1 cellular context compared by ENCODE assay signal in the genomic region with DNA sequence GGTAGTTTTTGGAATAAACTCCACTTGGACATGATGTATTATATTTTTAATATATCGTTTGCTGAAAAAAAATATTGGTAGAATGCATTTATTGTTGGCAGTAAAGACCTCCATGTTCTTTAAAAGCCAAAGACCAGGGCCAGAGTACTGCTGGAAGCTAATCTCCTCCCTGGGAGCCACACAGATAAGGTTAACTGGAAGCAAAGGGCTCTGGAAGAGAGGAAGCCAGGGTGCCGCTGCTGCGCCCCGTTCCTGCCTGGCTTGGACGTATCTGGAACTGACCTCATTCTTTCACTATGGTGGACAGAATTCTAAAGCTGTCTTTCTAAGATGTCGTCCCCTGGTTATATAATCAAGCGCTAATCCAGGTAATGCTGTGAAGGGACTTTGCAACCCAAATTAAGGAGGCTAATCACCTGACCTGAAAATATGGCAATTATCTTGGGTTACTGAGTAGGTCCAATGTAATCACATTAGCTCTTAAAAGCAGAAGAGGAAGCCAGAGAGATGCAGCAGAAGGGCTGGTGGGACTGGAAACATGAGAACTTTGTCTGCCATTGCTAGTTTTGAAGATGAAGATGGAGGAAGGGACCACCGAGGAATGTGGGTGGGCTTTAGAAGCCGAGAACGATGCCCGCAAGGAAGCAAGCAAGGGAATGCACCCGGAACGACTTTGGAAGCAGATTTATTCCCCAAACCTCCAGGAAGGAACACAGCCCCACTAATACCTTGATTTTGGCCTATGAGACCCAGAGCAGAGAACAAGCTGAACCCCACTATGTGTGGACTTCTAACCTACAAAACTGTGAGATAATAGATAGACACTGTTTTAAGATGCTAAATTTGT.
TF ChIP-seq lines count a peak whose summit lies in the region.

No MANE protein-coding gene starts in this region.

TF ChIP-seq in K562, 482 proteins besides CTCF, POLR2A, EP300 and RAD21 (continued from another document and continues in another):
- TF ChIP-seq CEBPG (CRISPR knock-in tag; IDR thresholded peaks at IDR 0.05) = no peak
- TF ChIP-seq CEBPG (tag; conservative IDR thresholded peaks at IDR 0.05 in 1 of 2, IDR thresholded peaks at IDR 0.05 in 1 of 2) = no peak
- TF ChIP-seq, protein P1, sequence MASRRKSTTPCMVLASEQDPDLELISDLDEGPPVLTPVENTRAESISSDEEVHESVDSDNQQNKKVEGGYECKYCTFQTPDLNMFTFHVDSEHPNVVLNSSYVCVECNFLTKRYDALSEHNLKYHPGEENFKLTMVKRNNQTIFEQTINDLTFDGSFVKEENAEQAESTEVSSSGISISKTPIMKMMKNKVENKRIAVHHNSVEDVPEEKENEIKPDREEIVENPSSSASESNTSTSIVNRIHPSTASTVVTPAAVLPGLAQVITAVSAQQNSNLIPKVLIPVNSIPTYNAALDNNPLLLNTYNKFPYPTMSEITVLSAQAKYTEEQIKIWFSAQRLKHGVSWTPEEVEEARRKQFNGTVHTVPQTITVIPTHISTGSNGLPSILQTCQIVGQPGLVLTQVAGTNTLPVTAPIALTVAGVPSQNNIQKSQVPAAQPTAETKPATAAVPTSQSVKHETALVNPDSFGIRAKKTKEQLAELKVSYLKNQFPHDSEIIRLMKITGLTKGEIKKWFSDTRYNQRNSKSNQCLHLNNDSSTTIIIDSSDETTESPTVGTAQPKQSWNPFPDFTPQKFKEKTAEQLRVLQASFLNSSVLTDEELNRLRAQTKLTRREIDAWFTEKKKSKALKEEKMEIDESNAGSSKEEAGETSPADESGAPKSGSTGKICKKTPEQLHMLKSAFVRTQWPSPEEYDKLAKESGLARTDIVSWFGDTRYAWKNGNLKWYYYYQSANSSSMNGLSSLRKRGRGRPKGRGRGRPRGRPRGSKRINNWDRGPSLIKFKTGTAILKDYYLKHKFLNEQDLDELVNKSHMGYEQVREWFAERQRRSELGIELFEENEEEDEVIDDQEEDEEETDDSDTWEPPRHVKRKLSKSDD (conservative IDR thresholded peaks at IDR 0.05; ENCODE audit: low read length) = 0 out of 2 replicates have a peak, but pooled peaks have one; percentile 45
- peak; percentile 25; the same call in 1 of the 2 replicates for TF ChIP-seq ZNF263 (CRISPR knock-in tag; IDR thresholded peaks at IDR 0.05; ENCODE audit: borderline replicate concordance)
- TF ChIP-seq SPI1 (IDR thresholded peaks at IDR 0.05; ENCODE audit: borderline replicate concordance, low read depth, low read length) = peak; percentile 80
- 0 out of 2 replicates have a peak, but pooled peaks have one; percentile 27 for TF ChIP-seq NCOA1 (IDR thresholded peaks at IDR 0.05; ENCODE audit: low read depth)
- no peak for TF ChIP-seq PYGO2 (tag; IDR thresholded peaks at IDR 0.05)
- TF ChIP-seq MBD2 (IDR thresholded peaks at IDR 0.05; ENCODE audit: borderline replicate concordance, low read depth) = peak; percentile 5; the same call in 1 of the 2 replicates
- TF ChIP-seq, protein P2, sequence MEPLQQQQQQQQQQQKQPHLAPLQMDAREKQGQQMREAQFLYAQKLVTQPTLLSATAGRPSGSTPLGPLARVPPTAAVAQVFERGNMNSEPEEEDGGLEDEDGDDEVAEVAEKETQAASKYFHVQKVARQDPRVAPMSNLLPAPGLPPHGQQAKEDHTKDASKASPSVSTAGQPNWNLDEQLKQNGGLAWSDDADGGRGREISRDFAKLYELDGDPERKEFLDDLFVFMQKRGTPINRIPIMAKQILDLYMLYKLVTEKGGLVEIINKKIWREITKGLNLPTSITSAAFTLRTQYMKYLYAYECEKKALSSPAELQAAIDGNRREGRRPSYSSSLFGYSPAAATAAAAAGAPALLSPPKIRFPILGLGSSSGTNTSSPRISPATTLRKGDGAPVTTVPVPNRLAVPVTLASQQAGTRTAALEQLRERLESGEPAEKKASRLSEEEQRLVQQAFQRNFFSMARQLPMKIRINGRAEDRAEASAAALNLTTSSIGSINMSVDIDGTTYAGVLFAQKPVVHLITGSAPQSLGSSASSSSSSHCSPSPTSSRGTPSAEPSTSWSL (CRISPR knock-in tag; IDR thresholded peaks at IDR 0.05; ENCODE audit: borderline replicate concordance) = no peak
- TF ChIP-seq, protein P3, sequence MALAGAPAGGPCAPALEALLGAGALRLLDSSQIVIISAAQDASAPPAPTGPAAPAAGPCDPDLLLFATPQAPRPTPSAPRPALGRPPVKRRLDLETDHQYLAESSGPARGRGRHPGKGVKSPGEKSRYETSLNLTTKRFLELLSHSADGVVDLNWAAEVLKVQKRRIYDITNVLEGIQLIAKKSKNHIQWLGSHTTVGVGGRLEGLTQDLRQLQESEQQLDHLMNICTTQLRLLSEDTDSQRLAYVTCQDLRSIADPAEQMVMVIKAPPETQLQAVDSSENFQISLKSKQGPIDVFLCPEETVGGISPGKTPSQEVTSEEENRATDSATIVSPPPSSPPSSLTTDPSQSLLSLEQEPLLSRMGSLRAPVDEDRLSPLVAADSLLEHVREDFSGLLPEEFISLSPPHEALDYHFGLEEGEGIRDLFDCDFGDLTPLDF (CRISPR knock-in tag; IDR thresholded peaks at IDR 0.05) = no peak
- TF ChIP-seq GATAD2B (IDR thresholded peaks at IDR 0.05; ENCODE audit: borderline replicate concordance) = peak; percentile 23; the same call in 1 of the 2 replicates
- TF ChIP-seq FOXJ2 (tag; IDR thresholded peaks at IDR 0.05) = no peak
- no peak for TF ChIP-seq PHB2 (IDR thresholded peaks at IDR 0.05; ENCODE audit: low read depth)
- TF ChIP-seq, protein P4, sequence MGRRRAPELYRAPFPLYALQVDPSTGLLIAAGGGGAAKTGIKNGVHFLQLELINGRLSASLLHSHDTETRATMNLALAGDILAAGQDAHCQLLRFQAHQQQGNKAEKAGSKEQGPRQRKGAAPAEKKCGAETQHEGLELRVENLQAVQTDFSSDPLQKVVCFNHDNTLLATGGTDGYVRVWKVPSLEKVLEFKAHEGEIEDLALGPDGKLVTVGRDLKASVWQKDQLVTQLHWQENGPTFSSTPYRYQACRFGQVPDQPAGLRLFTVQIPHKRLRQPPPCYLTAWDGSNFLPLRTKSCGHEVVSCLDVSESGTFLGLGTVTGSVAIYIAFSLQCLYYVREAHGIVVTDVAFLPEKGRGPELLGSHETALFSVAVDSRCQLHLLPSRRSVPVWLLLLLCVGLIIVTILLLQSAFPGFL (CRISPR knock-in tag; IDR thresholded peaks at IDR 0.05) = no peak
- TF ChIP-seq EP400 (IDR thresholded peaks at IDR 0.05) = 0 out of 2 replicates have a peak, but pooled peaks have one; percentile 1
- TF ChIP-seq, protein P5, sequence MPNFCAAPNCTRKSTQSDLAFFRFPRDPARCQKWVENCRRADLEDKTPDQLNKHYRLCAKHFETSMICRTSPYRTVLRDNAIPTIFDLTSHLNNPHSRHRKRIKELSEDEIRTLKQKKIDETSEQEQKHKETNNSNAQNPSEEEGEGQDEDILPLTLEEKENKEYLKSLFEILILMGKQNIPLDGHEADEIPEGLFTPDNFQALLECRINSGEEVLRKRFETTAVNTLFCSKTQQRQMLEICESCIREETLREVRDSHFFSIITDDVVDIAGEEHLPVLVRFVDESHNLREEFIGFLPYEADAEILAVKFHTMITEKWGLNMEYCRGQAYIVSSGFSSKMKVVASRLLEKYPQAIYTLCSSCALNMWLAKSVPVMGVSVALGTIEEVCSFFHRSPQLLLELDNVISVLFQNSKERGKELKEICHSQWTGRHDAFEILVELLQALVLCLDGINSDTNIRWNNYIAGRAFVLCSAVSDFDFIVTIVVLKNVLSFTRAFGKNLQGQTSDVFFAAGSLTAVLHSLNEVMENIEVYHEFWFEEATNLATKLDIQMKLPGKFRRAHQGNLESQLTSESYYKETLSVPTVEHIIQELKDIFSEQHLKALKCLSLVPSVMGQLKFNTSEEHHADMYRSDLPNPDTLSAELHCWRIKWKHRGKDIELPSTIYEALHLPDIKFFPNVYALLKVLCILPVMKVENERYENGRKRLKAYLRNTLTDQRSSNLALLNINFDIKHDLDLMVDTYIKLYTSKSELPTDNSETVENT (CRISPR knock-in tag; IDR thresholded peaks at IDR 0.05) = no peak
- TF ChIP-seq, protein P6, sequence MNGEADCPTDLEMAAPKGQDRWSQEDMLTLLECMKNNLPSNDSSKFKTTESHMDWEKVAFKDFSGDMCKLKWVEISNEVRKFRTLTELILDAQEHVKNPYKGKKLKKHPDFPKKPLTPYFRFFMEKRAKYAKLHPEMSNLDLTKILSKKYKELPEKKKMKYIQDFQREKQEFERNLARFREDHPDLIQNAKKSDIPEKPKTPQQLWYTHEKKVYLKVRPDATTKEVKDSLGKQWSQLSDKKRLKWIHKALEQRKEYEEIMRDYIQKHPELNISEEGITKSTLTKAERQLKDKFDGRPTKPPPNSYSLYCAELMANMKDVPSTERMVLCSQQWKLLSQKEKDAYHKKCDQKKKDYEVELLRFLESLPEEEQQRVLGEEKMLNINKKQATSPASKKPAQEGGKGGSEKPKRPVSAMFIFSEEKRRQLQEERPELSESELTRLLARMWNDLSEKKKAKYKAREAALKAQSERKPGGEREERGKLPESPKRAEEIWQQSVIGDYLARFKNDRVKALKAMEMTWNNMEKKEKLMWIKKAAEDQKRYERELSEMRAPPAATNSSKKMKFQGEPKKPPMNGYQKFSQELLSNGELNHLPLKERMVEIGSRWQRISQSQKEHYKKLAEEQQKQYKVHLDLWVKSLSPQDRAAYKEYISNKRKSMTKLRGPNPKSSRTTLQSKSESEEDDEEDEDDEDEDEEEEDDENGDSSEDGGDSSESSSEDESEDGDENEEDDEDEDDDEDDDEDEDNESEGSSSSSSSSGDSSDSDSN (IDR thresholded peaks at IDR 0.05; ENCODE audit: borderline replicate concordance in 1 of 2, low read depth in 2 of 2, low read length in 2 of 2) = peak; percentile 95 to 99; a peak in 3 of 4 replicates
- TF ChIP-seq BDP1 (IDR thresholded peaks at IDR 0.05; ENCODE audit: insufficient read depth, insufficient read length) = no peak
- TF ChIP-seq MAZ (CRISPR knock-in tag; conservative IDR thresholded peaks at IDR 0.05 in 1 of 2, IDR thresholded peaks at IDR 0.05 in 1 of 2) = 0 out of 4 replicates have a peak, but pooled peaks of 1 of the 2 experiments have one; percentile 18
- peak; percentile 25; the same call in 1 of the 2 replicates for TF ChIP-seq CBFA2T2 (conservative IDR thresholded peaks at IDR 0.05)
- TF ChIP-seq HDAC2 (IDR thresholded peaks at IDR 0.05) = no peak
- TF ChIP-seq PHF21A (IDR thresholded peaks at IDR 0.05; ENCODE audit: borderline replicate concordance, low read depth) = no peak
- TF ChIP-seq ZNF175 (CRISPR knock-in tag; IDR thresholded peaks at IDR 0.05; ENCODE audit: low read depth) = no peak; the same call in 1 of the 2 replicates
- TF ChIP-seq, protein P7, sequence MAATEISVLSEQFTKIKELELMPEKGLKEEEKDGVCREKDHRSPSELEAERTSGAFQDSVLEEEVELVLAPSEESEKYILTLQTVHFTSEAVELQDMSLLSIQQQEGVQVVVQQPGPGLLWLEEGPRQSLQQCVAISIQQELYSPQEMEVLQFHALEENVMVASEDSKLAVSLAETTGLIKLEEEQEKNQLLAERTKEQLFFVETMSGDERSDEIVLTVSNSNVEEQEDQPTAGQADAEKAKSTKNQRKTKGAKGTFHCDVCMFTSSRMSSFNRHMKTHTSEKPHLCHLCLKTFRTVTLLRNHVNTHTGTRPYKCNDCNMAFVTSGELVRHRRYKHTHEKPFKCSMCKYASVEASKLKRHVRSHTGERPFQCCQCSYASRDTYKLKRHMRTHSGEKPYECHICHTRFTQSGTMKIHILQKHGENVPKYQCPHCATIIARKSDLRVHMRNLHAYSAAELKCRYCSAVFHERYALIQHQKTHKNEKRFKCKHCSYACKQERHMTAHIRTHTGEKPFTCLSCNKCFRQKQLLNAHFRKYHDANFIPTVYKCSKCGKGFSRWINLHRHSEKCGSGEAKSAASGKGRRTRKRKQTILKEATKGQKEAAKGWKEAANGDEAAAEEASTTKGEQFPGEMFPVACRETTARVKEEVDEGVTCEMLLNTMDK (IDR thresholded peaks at IDR 0.05; ENCODE audit: borderline replicate concordance, insufficient read depth, low read depth, low read length, poor library complexity, severe bottlenecking) = no peak
- no peak for TF ChIP-seq WHSC1 (IDR thresholded peaks at IDR 0.05; ENCODE audit: low read length)
